In genomic region chr1:197995408-197996258, GRCh38 we compare ENCODE assay signal across 2 cellular contexts.
A peak's percentile ranks its signal among the peaks of the same experiment; 100 is the strongest.
TF ChIP-seq lines count a peak whose summit lies in the region.

No MANE protein-coding gene starts in this region.

TF ChIP-seq in K562, 482 proteins besides CTCF, POLR2A, EP300 and RAD21 (continued from another document and continues in another):
- peak; percentile 86 for TF ChIP-seq ZFX (CRISPR knock-in tag; IDR thresholded peaks at IDR 0.05)
- no peak for TF ChIP-seq CCAR2 (IDR thresholded peaks at IDR 0.05; ENCODE audit: low read depth, low read length)
- no peak; the same call in 1 of the 2 replicates for TF ChIP-seq ZNF436 (CRISPR knock-in tag; IDR thresholded peaks at IDR 0.05)
- no peak for TF ChIP-seq FIP1L1 (IDR thresholded peaks at IDR 0.05; ENCODE audit: low read depth, low read length, poor library complexity, severe bottlenecking)
- no peak for TF ChIP-seq C11orf30 (IDR thresholded peaks at IDR 0.05; ENCODE audit: low read depth)
- TF ChIP-seq, protein P1, sequence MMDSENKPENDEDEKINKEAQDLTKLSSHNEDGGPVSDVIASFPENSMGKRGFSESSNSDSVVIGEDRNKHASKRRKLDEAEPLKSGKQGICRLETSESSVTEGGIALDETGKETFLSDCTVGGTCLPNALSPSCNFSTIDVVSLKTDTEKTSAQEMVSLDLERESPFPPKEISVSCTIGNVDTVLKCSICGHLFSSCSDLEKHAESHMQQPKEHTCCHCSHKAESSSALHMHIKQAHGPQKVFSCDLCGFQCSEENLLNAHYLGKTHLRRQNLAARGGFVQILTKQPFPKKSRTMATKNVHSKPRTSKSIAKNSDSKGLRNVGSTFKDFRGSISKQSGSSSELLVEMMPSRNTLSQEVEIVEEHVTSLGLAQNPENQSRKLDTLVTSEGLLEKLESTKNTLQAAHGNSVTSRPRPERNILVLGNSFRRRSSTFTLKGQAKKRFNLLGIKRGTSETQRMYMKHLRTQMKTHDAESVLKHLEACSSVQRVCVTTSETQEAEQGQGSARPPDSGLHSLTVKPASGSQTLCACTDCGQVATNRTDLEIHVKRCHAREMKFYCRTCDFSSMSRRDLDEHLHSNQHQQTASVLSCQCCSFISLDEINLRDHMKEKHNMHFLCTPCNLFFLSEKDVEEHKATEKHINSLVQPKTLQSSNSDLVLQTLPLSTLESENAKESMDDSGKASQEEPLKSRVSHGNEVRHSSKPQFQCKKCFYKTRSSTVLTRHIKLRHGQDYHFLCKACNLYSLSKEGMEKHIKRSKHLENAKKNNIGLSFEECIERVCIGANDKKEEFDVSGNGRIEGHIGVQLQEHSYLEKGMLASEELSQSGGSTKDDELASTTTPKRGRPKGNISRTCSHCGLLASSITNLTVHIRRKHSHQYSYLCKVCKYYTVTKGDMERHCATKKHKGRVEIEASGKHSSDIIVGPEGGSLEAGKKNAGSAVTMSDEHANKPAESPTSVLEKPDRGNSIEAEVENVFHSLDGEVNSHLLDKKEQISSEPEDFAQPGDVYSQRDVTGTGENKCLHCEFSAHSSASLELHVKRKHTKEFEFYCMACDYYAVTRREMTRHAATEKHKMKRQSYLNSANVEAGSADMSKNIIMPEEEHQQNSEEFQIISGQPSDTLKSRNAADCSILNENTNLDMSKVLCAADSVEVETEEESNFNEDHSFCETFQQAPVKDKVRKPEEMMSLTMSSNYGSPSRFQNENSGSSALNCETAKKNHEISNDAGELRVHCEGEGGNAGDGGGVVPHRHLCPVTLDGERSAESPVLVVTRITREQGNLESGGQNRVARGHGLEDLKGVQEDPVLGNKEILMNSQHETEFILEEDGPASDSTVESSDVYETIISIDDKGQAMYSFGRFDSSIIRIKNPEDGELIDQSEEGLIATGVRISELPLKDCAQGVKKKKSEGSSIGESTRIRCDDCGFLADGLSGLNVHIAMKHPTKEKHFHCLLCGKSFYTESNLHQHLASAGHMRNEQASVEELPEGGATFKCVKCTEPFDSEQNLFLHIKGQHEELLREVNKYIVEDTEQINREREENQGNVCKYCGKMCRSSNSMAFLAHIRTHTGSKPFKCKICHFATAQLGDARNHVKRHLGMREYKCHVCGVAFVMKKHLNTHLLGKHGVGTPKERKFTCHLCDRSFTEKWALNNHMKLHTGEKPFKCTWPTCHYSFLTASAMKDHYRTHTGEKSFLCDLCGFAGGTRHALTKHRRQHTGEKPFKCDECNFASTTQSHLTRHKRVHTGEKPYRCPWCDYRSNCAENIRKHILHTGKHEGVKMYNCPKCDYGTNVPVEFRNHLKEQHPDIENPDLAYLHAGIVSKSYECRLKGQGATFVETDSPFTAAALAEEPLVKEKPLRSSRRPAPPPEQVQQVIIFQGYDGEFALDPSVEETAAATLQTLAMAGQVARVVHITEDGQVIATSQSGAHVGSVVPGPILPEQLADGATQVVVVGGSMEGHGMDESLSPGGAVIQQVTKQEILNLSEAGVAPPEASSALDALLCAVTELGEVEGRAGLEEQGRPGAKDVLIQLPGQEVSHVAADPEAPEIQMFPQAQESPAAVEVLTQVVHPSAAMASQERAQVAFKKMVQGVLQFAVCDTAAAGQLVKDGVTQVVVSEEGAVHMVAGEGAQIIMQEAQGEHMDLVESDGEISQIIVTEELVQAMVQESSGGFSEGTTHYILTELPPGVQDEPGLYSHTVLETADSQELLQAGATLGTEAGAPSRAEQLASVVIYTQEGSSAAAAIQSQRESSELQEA (IDR thresholded peaks at IDR 0.05; ENCODE audit: low read depth): no peak
- TF ChIP-seq CREB3L1 (IDR thresholded peaks at IDR 0.05; ENCODE audit: borderline replicate concordance, low read depth): peak; percentile 71
- TF ChIP-seq ZBTB12 (CRISPR knock-in tag; IDR thresholded peaks at IDR 0.05): no peak
- TF ChIP-seq MXI1 (IDR thresholded peaks at IDR 0.05; ENCODE audit: low read depth, low read length): no peak
- TF ChIP-seq SMARCA5 (IDR thresholded peaks at IDR 0.05): no peak
- no peak for TF ChIP-seq TCF7L2 (IDR thresholded peaks at IDR 0.05; ENCODE audit: low read depth, low read length)
- TF ChIP-seq TOE1 (IDR thresholded peaks at IDR 0.05; ENCODE audit: borderline replicate concordance): no peak
- TF ChIP-seq TOE1 (CRISPR knock-in tag; IDR thresholded peaks at IDR 0.05; ENCODE audit: borderline replicate concordance, low read depth): no peak
- TF ChIP-seq SP1 (CRISPR knock-in tag; IDR thresholded peaks at IDR 0.05): 0 out of 2 replicates have a peak, but pooled peaks have one; percentile 30
- no peak for TF ChIP-seq HEY1 (CRISPR knock-in tag; IDR thresholded peaks at IDR 0.05; ENCODE audit: borderline replicate concordance)
- TF ChIP-seq MTA3 (IDR thresholded peaks at IDR 0.05; ENCODE audit: borderline replicate concordance): no peak
- TF ChIP-seq TAF7 (tag; IDR thresholded peaks at IDR 0.05): peak; percentile 95
- no peak for TF ChIP-seq GABPB1 (CRISPR knock-in tag; IDR thresholded peaks at IDR 0.05)
- TF ChIP-seq BMI1 (IDR thresholded peaks at IDR 0.05; ENCODE audit: low read length): no peak
- no peak for TF ChIP-seq CBX3 (IDR thresholded peaks at IDR 0.05; ENCODE audit: borderline replicate concordance in 1 of 2, low read length in 2 of 2)
- TF ChIP-seq TEAD1 (CRISPR knock-in tag; IDR thresholded peaks at IDR 0.05): no peak

TF ChIP-seq in HepG2, 621 proteins besides CTCF, POLR2A, EP300 and RAD21 (continued from another document):
- TF ChIP-seq ZNF570 (CRISPR knock-in tag; IDR thresholded peaks at IDR 0.05; ENCODE audit: borderline replicate concordance) (no peak), SOX6 (IDR thresholded peaks at IDR 0.05) (no peak), SOX6 (CRISPR knock-in tag; IDR thresholded peaks at IDR 0.05) (peak; percentile 41; the same call in 1 of the 2 replicates), ZNF816 (CRISPR knock-in tag; IDR thresholded peaks at IDR 0.05; ENCODE audit: borderline replicate concordance) (no peak), FOXA1 (IDR thresholded peaks at IDR 0.05) (no peak), FOXA1 (CRISPR knock-in tag; IDR thresholded peaks at IDR 0.05) (no peak)
- TF ChIP-seq, protein P2, sequence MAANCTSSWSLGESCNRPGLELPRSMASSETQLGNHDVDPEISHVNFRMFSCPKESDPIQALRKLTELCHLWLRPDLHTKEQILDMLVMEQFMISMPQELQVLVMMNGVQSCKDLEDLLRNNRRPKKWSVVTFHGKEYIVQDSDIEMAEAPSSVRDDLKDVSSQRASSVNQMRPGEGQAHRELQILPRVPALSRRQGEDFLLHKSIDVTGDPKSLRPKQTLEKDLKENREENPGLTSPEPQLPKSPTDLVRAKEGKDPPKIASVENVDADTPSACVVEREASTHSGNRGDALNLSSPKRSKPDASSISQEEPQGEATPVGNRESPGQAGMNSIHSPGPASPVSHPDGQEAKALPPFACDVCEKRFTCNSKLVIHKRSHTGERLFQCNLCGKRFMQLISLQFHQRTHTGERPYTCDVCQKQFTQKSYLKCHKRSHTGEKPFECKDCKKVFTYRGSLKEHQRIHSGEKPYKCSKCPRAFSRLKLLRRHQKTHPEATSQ (CRISPR knock-in tag; IDR thresholded peaks at IDR 0.05; ENCODE audit: borderline replicate concordance): peak; percentile 63; the same call in 1 of the 2 replicates
